In the genomic region with DNA sequence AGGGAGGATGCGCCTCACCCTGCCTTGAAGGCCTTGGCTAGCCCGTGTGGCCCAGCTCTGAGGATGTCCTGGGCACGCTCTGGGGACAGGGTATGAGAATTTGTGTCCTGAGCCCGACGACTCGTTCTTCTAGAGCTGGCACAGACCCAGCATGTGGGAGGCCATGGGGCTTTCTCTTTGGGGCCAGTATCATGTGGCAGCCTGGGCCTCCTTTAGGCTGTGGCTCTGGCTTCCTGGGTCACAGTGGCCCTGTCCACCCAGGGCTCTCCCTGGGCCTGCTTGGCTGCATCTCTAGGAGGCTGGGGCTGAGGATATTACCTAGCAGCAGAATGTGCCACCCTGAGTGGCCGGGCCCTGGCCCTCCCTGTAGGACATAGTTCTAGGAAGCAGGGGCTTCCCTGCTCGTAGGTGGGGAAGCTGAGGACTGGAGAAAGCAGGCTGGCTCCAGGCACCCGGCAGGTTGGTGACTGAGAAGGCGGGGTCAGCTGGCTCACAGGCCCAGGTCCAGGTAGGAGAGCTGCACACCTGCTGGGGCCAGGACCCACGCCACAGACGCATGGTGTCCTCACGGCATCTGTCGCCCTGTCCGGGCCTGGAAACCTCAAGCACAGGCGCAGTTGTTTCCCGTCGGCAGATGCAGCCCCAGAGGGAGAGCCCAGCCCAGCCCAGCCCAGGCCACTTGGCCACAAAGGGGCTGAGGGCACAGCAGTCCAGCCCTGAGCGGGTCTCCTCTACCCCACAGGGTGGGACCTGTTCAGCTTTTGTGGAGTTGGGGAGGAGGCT, we compare ENCODE assay signal across 17 cellular contexts. TPM values are rescaled to one million over a fixed set of nuclear protein-coding genes. Genes with fewer than 3 reads are reported as not detected.
DNase-seq lines count a peak whose midpoint lies in the region; ATAC-seq and TF ChIP-seq lines count a peak whose summit lies in the region.
"Had no signal": no experiment of that assay in that cellular context is flagged by ENCODE, and none has a peak within 500 bp of the region (broad histone marks: within the 10 kb centered on the region; RNA-seq: fewer than 3 reads in every experiment).

No MANE protein-coding gene starts in this region.

- peaks cover 14% of the 10 kb centered on the region for H3K4me1 Mint-ChIP-seq in chondrocyte (ENCODE audit: low read depth)

- peak overlapping the region; percentile 85 for H3K23ac ChIP-seq in neuronal stem cell (ENCODE audit: low read depth, low read length, poor library complexity)

- H2BK5ac ChIP-seq in neuronal stem cell (ENCODE audit: low read length): no peak overlapping the region

- no peak overlapping the region for H3K4me3 Mint-ChIP-seq in chondrocyte (ENCODE audit: unreplicated experiment)
- H3K4me3 Mint-ChIP-seq: CD4-positive, CD25-positive, alpha-beta regulatory T cell; CD8-positive, alpha-beta memory T cell; HFFc6 had no signal

- no peak overlapping the region for H4K8ac ChIP-seq in neuronal stem cell (ENCODE audit: low read depth, low read length)

- H3K36me3 ChIP-seq in neuronal stem cell (replicated peaks in 1 of 2; ENCODE audit: control insufficient read depth in 2 of 2, insufficient read depth in 2 of 2, low read length in 2 of 2): peaks cover 5 to 10% of the 10 kb centered on the region in 2 donors

- H3K9me3 ChIP-seq in neuronal stem cell (replicated peaks in 1 of 2; ENCODE audit: control insufficient read depth in 2 of 2, insufficient read depth in 1 of 2, low read depth in 1 of 2, low read length in 2 of 2): no peaks in the 10 kb centered on the region
- H3K9me3 ChIP-seq: BE2C, Caco-2 had no signal

- H3K4me1 ChIP-seq in neuronal stem cell (ENCODE audit: control insufficient read depth in 2 of 2, insufficient read depth in 1 of 2, low read depth in 1 of 2, low read length in 2 of 2): no peaks in the 10 kb centered on the region
- H3K4me1 ChIP-seq: BE2C, Caco-2 had no signal

- H2BK12ac ChIP-seq in neuronal stem cell (ENCODE audit: low read length): no peak overlapping the region

- no peak overlapping the region for H3K27ac Mint-ChIP-seq in chondrocyte (ENCODE audit: unreplicated experiment)
- H3K27ac Mint-ChIP-seq: CD8-positive, alpha-beta memory T cell; HFFc6 had no signal

- peaks cover 14% of the 10 kb centered on the region for H3K79me1 ChIP-seq in neuronal stem cell (ENCODE audit: low read depth, low read length)

- no peak overlapping the region for H3K4me2 ChIP-seq in neuronal stem cell (ENCODE audit: insufficient read depth, low read length, poor library complexity, severe bottlenecking)

- H2BK120ac ChIP-seq in neuronal stem cell (ENCODE audit: low read depth, low read length): no peak overlapping the region

- no peak overlapping the region for H2AFZ ChIP-seq in neuronal stem cell (ENCODE audit: low read length)

- no peak overlapping the region for H3K4ac ChIP-seq in neuronal stem cell (ENCODE audit: low read length)

- H4K91ac ChIP-seq in neuronal stem cell (ENCODE audit: low read depth, low read length, poor library complexity): no peak overlapping the region

- POLR2A ChIA-PET in RWPE1 (lab: Yijun Ruan, JAX; ENCODE audit: low non-redundant PET): no interaction called here

- TF ChIP-seq CTCF in RWPE1 (conservative IDR thresholded peaks at IDR 0.05; ENCODE audit: low read depth) (no peak), chondrocyte (IDR thresholded peaks at IDR 0.05) (no peak)

- H3K9me3 Mint-ChIP-seq in chondrocyte (ENCODE audit: low read depth): no peaks in the 10 kb centered on the region
- H3K9me3 Mint-ChIP-seq: CD4-positive, CD25-positive, alpha-beta regulatory T cell; CD8-positive, alpha-beta memory T cell; HFFc6 had no signal

- H3K27me3 Mint-ChIP-seq in chondrocyte (ENCODE audit: low read depth): no peaks in the 10 kb centered on the region
- H3K27me3 Mint-ChIP-seq: CD4-positive, CD25-positive, alpha-beta regulatory T cell; CD8-positive, alpha-beta memory T cell had no signal

- DNase-seq in RWPE1 (ENCODE audit: low spot score) (no peak), cerebellar cortex (ENCODE audit: low spot score) (peak; percentile 68), neuronal stem cell (ENCODE audit: low spot score) (no peak), retina (no peak), chondrocyte (ENCODE audit: low spot score) (no peak)
- no peak for DNase-seq in activated CD4-positive, CD25-positive, alpha-beta regulatory T cell (lab: John Stamatoyannopoulos, UW)
- DNase-seq: ACHN; BE2C; Caco-2; CD4-positive, CD25-positive, alpha-beta regulatory T cell; CD8-positive, alpha-beta memory T cell; GDM1; GOT3; H7; HFFc6 had no signal

- CTCF ChIA-PET in RWPE1 (lab: Yijun Ruan, JAX): no interaction called here

- H3K36me3 Mint-ChIP-seq in chondrocyte (ENCODE audit: low read depth): peaks cover 1% of the 10 kb centered on the region
- H3K36me3 Mint-ChIP-seq: CD4-positive, CD25-positive, alpha-beta regulatory T cell had no signal

- ATAC-seq in HG03159 (IDR thresholded peaks at IDR 0.05; ENCODE audit: unreplicated experiment): no peak
- ATAC-seq: HCT116 had no signal

- H3K27ac ChIP-seq in RWPE1 (peak overlapping the region; percentile 27; the same call in 1 of the 2 replicates), neuronal stem cell (replicated peaks; ENCODE audit: low read length) (no peak overlapping the region)

- H3K18ac ChIP-seq in neuronal stem cell (ENCODE audit: low read length): peak overlapping the region; percentile 48

- H2AK5ac ChIP-seq in neuronal stem cell (ENCODE audit: low read depth, low read length): no peak overlapping the region

- H3K27me3 ChIP-seq in neuronal stem cell (ENCODE audit: control insufficient read depth in 3 of 3, insufficient read depth in 3 of 3, low read depth in 1 of 3, low read length in 3 of 3): no peaks in the 10 kb centered on the region
- H3K27me3 ChIP-seq: BE2C had no signal

- H3K4me3 ChIP-seq in neuronal stem cell (ENCODE audit: low read length in 2 of 2): no peak overlapping the region

- H3K9ac ChIP-seq in neuronal stem cell (ENCODE audit: low read depth, low read length, poor library complexity): no peak overlapping the region

- WGBS in neuronal stem cell (ENCODE audit: extremely low coverage in 2 of 2, insufficient read length in 2 of 2, insufficient replicate concordance in 1 of 2), 2 donors: no CpG with 5 or more reads among the region's 19 CpGs

- no peak overlapping the region for H2BK15ac ChIP-seq in neuronal stem cell (ENCODE audit: low read length)

- H3K14ac ChIP-seq in neuronal stem cell (ENCODE audit: low read length): no peak overlapping the region

RNA-seq across cellular contexts. Expression of a gene that starts 6.8 kb away (rescaled TPM):
- polyA plus RNA-seq in neuronal stem cell (2013, experiment 1 of 2): not detected
- not detected for polyA plus RNA-seq in neuronal stem cell (2013, experiment 2 of 2)
- total RNA-seq in chondrocyte: 0.36 to 5.4 TPM (median 5.3 TPM) in 3 replicates
- total RNA-seq: Caco-2; CD8-positive, alpha-beta memory T cell; H7 had no signal
- polyA plus RNA-seq: CD4-positive, CD25-positive, alpha-beta regulatory T cell; CD8-positive, alpha-beta memory T cell had no signal

RNA-seq across cellular contexts. Expression of a gene that starts 12.5 kb away (rescaled TPM):
- 44.3 TPM for polyA plus RNA-seq in neuronal stem cell (2013, experiment 1 of 2)
- 42.8 TPM for polyA plus RNA-seq in neuronal stem cell (2013, experiment 2 of 2)
- 94.2 to 100 TPM (median 95.2 TPM) in 3 replicates for total RNA-seq in chondrocyte

RNA-seq across cellular contexts. Expression of a gene that starts 27.0 kb away (rescaled TPM):
- 21.2 TPM for polyA plus RNA-seq in neuronal stem cell (2013, experiment 1 of 2)
- 21.9 TPM for polyA plus RNA-seq in neuronal stem cell (2013, experiment 2 of 2)
- total RNA-seq in chondrocyte: 45.8 to 66.1 TPM (median 49.3 TPM) in 3 replicates

RNA-seq across cellular contexts. Expression of a gene that starts 28.2 kb away (rescaled TPM):
- polyA plus RNA-seq in neuronal stem cell (2013, experiment 1 of 2): 496 TPM
- polyA plus RNA-seq in neuronal stem cell (2013, experiment 2 of 2): 494 TPM
- total RNA-seq in chondrocyte: 79.5 to 122 TPM (median 82.1 TPM) in 3 replicates
